Comparison of ENCODE assay signal across 9 cellular contexts in the genomic region with DNA sequence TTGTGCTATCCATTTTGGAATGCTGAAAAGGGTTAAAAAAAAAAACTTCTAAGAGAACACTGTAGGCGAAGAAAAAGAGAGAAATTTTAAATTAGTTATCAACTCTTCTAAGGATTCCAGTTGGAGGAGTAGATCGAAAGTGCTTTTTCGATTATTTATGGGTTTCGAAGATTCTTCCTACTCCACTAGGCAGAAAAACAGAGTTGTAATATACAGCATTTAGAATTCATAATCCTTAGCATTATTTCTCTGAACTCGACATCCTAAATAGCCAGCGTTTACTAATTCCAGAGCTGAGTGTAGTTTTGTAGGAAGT. TPM values are rescaled to one million over a fixed set of nuclear protein-coding genes. Genes with fewer than 3 reads are reported as not detected.
DNase-seq lines count a peak whose midpoint lies in the region; ATAC-seq and TF ChIP-seq lines count a peak whose summit lies in the region.
"Had no signal": no experiment of that assay in that cellular context is flagged by ENCODE, and none has a peak within 500 bp of the region (broad histone marks: within the 10 kb centered on the region; RNA-seq: fewer than 3 reads in every experiment).

No MANE protein-coding gene starts in this region.

- peaks cover 18% of the 10 kb centered on the region for H4K20me1 ChIP-seq in smooth muscle cell (ENCODE audit: low read depth)

- peaks cover 19% of the 10 kb centered on the region for H3F3A ChIP-seq in smooth muscle cell (ENCODE audit: low read depth)

- 26% methylated on average over 6 of the region's 6 CpGs for WGBS in smooth muscle cell (ENCODE audit: low lambda C conversion rate)

- ATAC-seq in HG02973 (IDR thresholded peaks at IDR 0.05; ENCODE audit: unreplicated experiment), result no peak

- peaks cover 62% of the 10 kb centered on the region for H3K79me2 ChIP-seq in smooth muscle cell (ENCODE audit: low read depth)

- H3K9ac ChIP-seq in adipocyte (ENCODE audit: low read length) (peak overlapping the region; percentile 93), smooth muscle cell (ENCODE audit: low read depth) (peak overlapping the region; percentile 79)

- H3K9me3 ChIP-seq in adipocyte (ENCODE audit: control insufficient read depth, low read length) (no peaks in the 10 kb centered on the region), iPS-18c (ENCODE audit: control insufficient read depth, insufficient read depth, low read length) (no peaks in the 10 kb centered on the region), smooth muscle cell (replicated peaks; ENCODE audit: low read depth) (no peaks in the 10 kb centered on the region)

- TF ChIP-seq CTCF in HFFc6 (IDR thresholded peaks at IDR 0.05) (no peak), smooth muscle cell (IDR thresholded peaks at IDR 0.05; ENCODE audit: borderline replicate concordance, insufficient read depth, poor library complexity, severe bottlenecking) (no peak), GM13976 (IDR thresholded peaks at IDR 0.05; ENCODE audit: borderline replicate concordance, control extremely low read depth, extremely low read depth, insufficient read depth, missing control alignments) (no peak)

- in situ Hi-C loops in GM13976 (cut with MboI; ENCODE audit: low sequenced_read_pairs, unreplicated experiment), result no loop called here

- H3K27me3 Mint-ChIP-seq in HFFc6 (ENCODE audit: insufficient read depth), result peaks cover 3% of the 10 kb centered on the region; the same call in 1 of the 2 replicates

- peaks cover 12% of the 10 kb centered on the region for H3K36me3 Mint-ChIP-seq in HFFc6 (ENCODE audit: low read depth)

- H2AFZ ChIP-seq in smooth muscle cell (ENCODE audit: low read depth), result peak overlapping the region; percentile 96

- H3K27ac Mint-ChIP-seq in HFFc6, result peak overlapping the region; percentile 91

- H3K4me1 ChIP-seq in adipocyte (ENCODE audit: control insufficient read depth, insufficient read depth, low read length) (peaks cover 24% of the 10 kb centered on the region), smooth muscle cell (ENCODE audit: low read depth) (peaks cover 23% of the 10 kb centered on the region)

- H3K4me3 ChIP-seq in adipocyte (ENCODE audit: low read length) (peak overlapping the region; percentile 93), iPS-18c (ENCODE audit: insufficient read depth, low read depth, low read length) (peak overlapping the region; percentile 86), smooth muscle cell (peak overlapping the region; percentile 93)

- peak overlapping the region; percentile 89 for H3K27ac ChIP-seq in smooth muscle cell (ENCODE audit: low read depth)

- H3K4me1 Mint-ChIP-seq in HFFc6 (ENCODE audit: low read depth), result peaks cover 71% of the 10 kb centered on the region

- no peaks in the 10 kb centered on the region for H3K9me3 Mint-ChIP-seq in HFFc6

- H3K4me2 ChIP-seq in smooth muscle cell, result peak overlapping the region; percentile 86

- peak overlapping the region; percentile 92 for H3K4me3 Mint-ChIP-seq in HFFc6

- H3K36me3 ChIP-seq in adipocyte (ENCODE audit: control insufficient read depth, insufficient read depth, low read length, severe bottlenecking) (no peaks in the 10 kb centered on the region), smooth muscle cell (ENCODE audit: low read depth) (no peaks in the 10 kb centered on the region)

- DNase-seq in HFFc6 (no peak), adipocyte (ENCODE audit: low read depth) (no peak), smooth muscle cell (lab: John Stamatoyannopoulos, UW; ENCODE audit: unreplicated experiment) (no peak), kidney tubule cell (ENCODE audit: low spot score) (no peak), GM13976 (ENCODE audit: low spot score) (no peak)
- DNase-seq in stimulated activated CD8-positive, alpha-beta memory T cell treated with anti-CD3 and anti-CD28 coated beads, Interleukin-4, amount 100 ng/mL, for 48 hours, result no peak
- DNase-seq: activated CD8-positive, alpha-beta memory T cell treated with anti-CD3 and anti-CD28 coated beads, Interleukin-2, amount 50 U/mL, for 4 hours had no signal

- no peaks in the 10 kb centered on the region for H3K27me3 ChIP-seq in adipocyte (replicated peaks; ENCODE audit: control insufficient read depth, insufficient read depth, low read length)
- H3K27me3 ChIP-seq in smooth muscle cell (ENCODE audit: low read depth), result no peaks in the 10 kb centered on the region

RNA-seq across cellular contexts. Expression of a gene that starts 0.8 kb away (rescaled TPM):
- 10 to 100 TPM; 10.9 to 19.4 (median 14.7) TPM for total RNA-seq in HFFc6 (2021; fragmentation: NEBNext Ultra II Directional; extraction: Animal tissue kit (Norgen Biotek cat#: 25700))
- total RNA-seq in smooth muscle cell, result 89.7 and 127 TPM in 2 replicates
- 15.6 and 25.7 TPM in 2 replicates for polyA plus RNA-seq in smooth muscle cell
